1 cellular context compared by ENCODE assay signal in genomic region chr6:30396833-30397479, GRCh38.
TF ChIP-seq lines count a peak whose summit lies in the region.

No MANE protein-coding gene starts in this region.

TF ChIP-seq in HepG2, 621 proteins besides CTCF, POLR2A, EP300 and RAD21 (continued from another document and continues in another):
- TF ChIP-seq ZBTB37 (CRISPR knock-in tag; IDR thresholded peaks at IDR 0.05) (no peak), HOMEZ (CRISPR knock-in tag; IDR thresholded peaks at IDR 0.05; ENCODE audit: low read depth) (peak; percentile 53; the same call in 1 of the 2 replicates), CSRNP1 (CRISPR knock-in tag; IDR thresholded peaks at IDR 0.05) (no peak), THRA (CRISPR knock-in tag; IDR thresholded peaks at IDR 0.05; ENCODE audit: borderline replicate concordance) (no peak), ZNF282 (IDR thresholded peaks at IDR 0.05; ENCODE audit: partially characterized antibody) (no peak), U2AF1 (optimal IDR thresholded peaks at IDR 0.05; ENCODE audit: low read depth, low read length) (no peak), HNRNPH1 (optimal IDR thresholded peaks at IDR 0.05; ENCODE audit: low read depth, low read length) (no peak), POLR2G (IDR thresholded peaks at IDR 0.05; ENCODE audit: low read depth, low read length) (no peak), BATF2 (CRISPR knock-in tag; IDR thresholded peaks at IDR 0.05) (no peak), ZFP41 (CRISPR knock-in tag; IDR thresholded peaks at IDR 0.05; ENCODE audit: borderline replicate concordance) (no peak), CC2D1A (CRISPR knock-in tag; IDR thresholded peaks at IDR 0.05) (no peak), SSRP1 (CRISPR knock-in tag; IDR thresholded peaks at IDR 0.05) (no peak), RXRB (CRISPR knock-in tag; IDR thresholded peaks at IDR 0.05; ENCODE audit: borderline replicate concordance) (no peak), FOXJ3 (CRISPR knock-in tag; IDR thresholded peaks at IDR 0.05; ENCODE audit: borderline replicate concordance) (no peak), SMAD1 (CRISPR knock-in tag; IDR thresholded peaks at IDR 0.05; ENCODE audit: borderline replicate concordance, low read depth) (peak; percentile 77; the same call in 1 of the 2 replicates), ZNF263 (CRISPR knock-in tag; IDR thresholded peaks at IDR 0.05) (peak; percentile 42; the same call in 1 of the 2 replicates), CEBPG (CRISPR knock-in tag; IDR thresholded peaks at IDR 0.05) (no peak), THAP11 (CRISPR knock-in tag; IDR thresholded peaks at IDR 0.05) (no peak), HMGA1 (CRISPR knock-in tag; conservative IDR thresholded peaks at IDR 0.05) (no peak), NRL (CRISPR knock-in tag; IDR thresholded peaks at IDR 0.05; ENCODE audit: borderline replicate concordance) (no peak; the same call in 1 of the 2 replicates), ZBTB49 (CRISPR knock-in tag; IDR thresholded peaks at IDR 0.05; ENCODE audit: borderline replicate concordance) (no peak), ZNF605 (CRISPR knock-in tag; IDR thresholded peaks at IDR 0.05) (no peak), ZNF343 (CRISPR knock-in tag; IDR thresholded peaks at IDR 0.05) (no peak), ZNF720 (CRISPR knock-in tag; IDR thresholded peaks at IDR 0.05) (no peak), CEBPB (IDR thresholded peaks at IDR 0.05; ENCODE audit: borderline replicate concordance, low read depth, low read length) (no peak), MBD4 (IDR thresholded peaks at IDR 0.05; ENCODE audit: borderline replicate concordance, low read length) (no peak), HOXA9 (CRISPR knock-in tag; IDR thresholded peaks at IDR 0.05; ENCODE audit: borderline replicate concordance) (no peak), NAIF1 (CRISPR knock-in tag; IDR thresholded peaks at IDR 0.05; ENCODE audit: borderline replicate concordance) (no peak), ZNF33A (CRISPR knock-in tag; IDR thresholded peaks at IDR 0.05; ENCODE audit: borderline replicate concordance) (no peak), HMGXB3 (CRISPR knock-in tag; IDR thresholded peaks at IDR 0.05; ENCODE audit: borderline replicate concordance) (no peak), FOXM1 (CRISPR knock-in tag; IDR thresholded peaks at IDR 0.05) (no peak)
- TF ChIP-seq, protein P1, sequence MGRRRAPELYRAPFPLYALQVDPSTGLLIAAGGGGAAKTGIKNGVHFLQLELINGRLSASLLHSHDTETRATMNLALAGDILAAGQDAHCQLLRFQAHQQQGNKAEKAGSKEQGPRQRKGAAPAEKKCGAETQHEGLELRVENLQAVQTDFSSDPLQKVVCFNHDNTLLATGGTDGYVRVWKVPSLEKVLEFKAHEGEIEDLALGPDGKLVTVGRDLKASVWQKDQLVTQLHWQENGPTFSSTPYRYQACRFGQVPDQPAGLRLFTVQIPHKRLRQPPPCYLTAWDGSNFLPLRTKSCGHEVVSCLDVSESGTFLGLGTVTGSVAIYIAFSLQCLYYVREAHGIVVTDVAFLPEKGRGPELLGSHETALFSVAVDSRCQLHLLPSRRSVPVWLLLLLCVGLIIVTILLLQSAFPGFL (CRISPR knock-in tag; IDR thresholded peaks at IDR 0.05): no peak
- TF ChIP-seq, protein P2, sequence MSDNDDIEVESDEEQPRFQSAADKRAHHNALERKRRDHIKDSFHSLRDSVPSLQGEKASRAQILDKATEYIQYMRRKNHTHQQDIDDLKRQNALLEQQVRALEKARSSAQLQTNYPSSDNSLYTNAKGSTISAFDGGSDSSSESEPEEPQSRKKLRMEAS (IDR thresholded peaks at IDR 0.05): no peak
- TF ChIP-seq, protein P3, sequence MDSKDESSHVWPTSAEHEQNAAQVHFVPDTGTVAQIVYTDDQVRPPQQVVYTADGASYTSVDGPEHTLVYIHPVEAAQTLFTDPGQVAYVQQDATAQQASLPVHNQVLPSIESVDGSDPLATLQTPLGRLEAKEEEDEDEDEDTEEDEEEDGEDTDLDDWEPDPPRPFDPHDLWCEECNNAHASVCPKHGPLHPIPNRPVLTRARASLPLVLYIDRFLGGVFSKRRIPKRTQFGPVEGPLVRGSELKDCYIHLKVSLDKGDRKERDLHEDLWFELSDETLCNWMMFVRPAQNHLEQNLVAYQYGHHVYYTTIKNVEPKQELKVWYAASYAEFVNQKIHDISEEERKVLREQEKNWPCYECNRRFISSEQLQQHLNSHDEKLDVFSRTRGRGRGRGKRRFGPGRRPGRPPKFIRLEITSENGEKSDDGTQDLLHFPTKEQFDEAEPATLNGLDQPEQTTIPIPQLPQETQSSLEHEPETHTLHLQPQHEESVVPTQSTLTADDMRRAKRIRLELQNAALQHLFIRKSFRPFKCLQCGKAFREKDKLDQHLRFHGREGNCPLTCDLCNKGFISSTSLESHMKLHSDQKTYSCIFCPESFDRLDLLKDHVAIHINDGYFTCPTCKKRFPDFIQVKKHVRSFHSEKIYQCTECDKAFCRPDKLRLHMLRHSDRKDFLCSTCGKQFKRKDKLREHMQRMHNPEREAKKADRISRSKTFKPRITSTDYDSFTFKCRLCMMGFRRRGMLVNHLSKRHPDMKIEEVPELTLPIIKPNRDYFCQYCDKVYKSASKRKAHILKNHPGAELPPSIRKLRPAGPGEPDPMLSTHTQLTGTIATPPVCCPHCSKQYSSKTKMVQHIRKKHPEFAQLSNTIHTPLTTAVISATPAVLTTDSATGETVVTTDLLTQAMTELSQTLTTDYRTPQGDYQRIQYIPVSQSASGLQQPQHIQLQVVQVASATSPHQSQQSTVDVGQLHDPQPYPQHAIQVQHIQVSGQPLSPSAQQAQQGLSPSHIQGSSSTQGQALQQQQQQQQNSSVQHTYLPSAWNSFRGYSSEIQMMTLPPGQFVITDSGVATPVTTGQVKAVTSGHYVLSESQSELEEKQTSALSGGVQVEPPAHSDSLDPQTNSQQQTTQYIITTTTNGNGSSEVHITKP (CRISPR knock-in tag; IDR thresholded peaks at IDR 0.05; ENCODE audit: low read depth): no peak
- TF ChIP-seq, protein P4, sequence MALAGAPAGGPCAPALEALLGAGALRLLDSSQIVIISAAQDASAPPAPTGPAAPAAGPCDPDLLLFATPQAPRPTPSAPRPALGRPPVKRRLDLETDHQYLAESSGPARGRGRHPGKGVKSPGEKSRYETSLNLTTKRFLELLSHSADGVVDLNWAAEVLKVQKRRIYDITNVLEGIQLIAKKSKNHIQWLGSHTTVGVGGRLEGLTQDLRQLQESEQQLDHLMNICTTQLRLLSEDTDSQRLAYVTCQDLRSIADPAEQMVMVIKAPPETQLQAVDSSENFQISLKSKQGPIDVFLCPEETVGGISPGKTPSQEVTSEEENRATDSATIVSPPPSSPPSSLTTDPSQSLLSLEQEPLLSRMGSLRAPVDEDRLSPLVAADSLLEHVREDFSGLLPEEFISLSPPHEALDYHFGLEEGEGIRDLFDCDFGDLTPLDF (CRISPR knock-in tag; IDR thresholded peaks at IDR 0.05): no peak
